21 cellular contexts compared by ENCODE assay signal in genomic region chr6:149286905-149287304, GRCh38. TPM values are rescaled to one million over a fixed set of nuclear protein-coding genes. Genes with fewer than 3 reads are reported as not detected.
A peak's percentile ranks its signal among the peaks of the same experiment; 100 is the strongest.
DNase-seq lines count a peak whose midpoint lies in the region; ATAC-seq lines count a peak whose summit lies in the region.
"Had no signal": no experiment of that assay in that cellular context is flagged by ENCODE, and none has a peak within 500 bp of the region (broad histone marks: within the 10 kb centered on the region; RNA-seq: fewer than 3 reads in every experiment).

No MANE protein-coding gene starts in this region.

- H3K36me3 Mint-ChIP-seq in activated CD4-positive, alpha-beta T cell treated with anti-CD3 and anti-CD28 coated beads, Interleukin-2, amount 10 ng/mL, durations not matched to agents 7 days and 5 days (ENCODE audit: low read depth): peaks cover 3% of the 10 kb centered on the region
- H3K36me3 Mint-ChIP-seq in activated naive CD4-positive, alpha-beta T cell treated with anti-CD3 and anti-CD28 coated beads, Interleukin-2, amount 10 ng/mL, durations not matched to agents 7 days and 5 days: no peaks in the 10 kb centered on the region
- H3K36me3 Mint-ChIP-seq in activated naive CD4-positive, alpha-beta T cell treated with anti-CD3 and anti-CD28 coated beads, Interleukin-2, amount 50 U/mL, for 72 hours: no peaks in the 10 kb centered on the region
- H3K36me3 Mint-ChIP-seq in T-helper 17 cell (ENCODE audit: low read depth): no peaks in the 10 kb centered on the region
- H3K36me3 Mint-ChIP-seq: CD4-positive, CD25-positive, alpha-beta regulatory T cell; CD8-positive, alpha-beta T cell had no signal

- no peaks in the 10 kb centered on the region for H3K9me3 ChIP-seq in T-helper 17 cell (ENCODE audit: control insufficient read depth, low read length, poor library complexity, severe bottlenecking)
- H3K9me3 ChIP-seq: BLaER1, Caco-2 had no signal

- peak overlapping the region; percentile 36 for H3K27ac Mint-ChIP-seq in activated CD4-positive, alpha-beta T cell treated with anti-CD3 and anti-CD28 coated beads, Interleukin-2, amount 10 ng/mL, durations not matched to agents 7 days and 5 days
- peak overlapping the region; percentile 62 for H3K27ac Mint-ChIP-seq in activated naive CD4-positive, alpha-beta T cell treated with anti-CD3 and anti-CD28 coated beads, Interleukin-2, amount 10 ng/mL, durations not matched to agents 7 days and 5 days
- no peak overlapping the region for H3K27ac Mint-ChIP-seq in activated naive CD4-positive, alpha-beta T cell treated with anti-CD3 and anti-CD28 coated beads, Interleukin-2, amount 50 U/mL, for 72 hours
- H3K27ac Mint-ChIP-seq in T-helper 17 cell: peak overlapping the region; percentile 34
- H3K27ac Mint-ChIP-seq: B cell; CD8-positive, alpha-beta T cell; GM23338; H9; HFFc6 had no signal

- CTCF ChIA-PET in activated CD4-positive, alpha-beta T cell treated with anti-CD3 and anti-CD28 coated beads, Interleukin-2, amount 10 ng/mL, durations not matched to agents 7 days and 5 days (lab: Charles Lee): interaction anchor here (1.0 kb wide), 1 partner anchor 11 kb away, joined by 4 read pairs; no protein-coding TSS in a partner anchor
- CTCF ChIA-PET in activated naive CD4-positive, alpha-beta T cell treated with anti-CD3 and anti-CD28 coated beads, Interleukin-2, amount 10 ng/mL, durations not matched to agents 7 days and 5 days (lab: Charles Lee): interaction anchor here (0.8 to 1.2 kb wide), 3 partner anchors 9 to 191 kb away, joined by 3 read pairs; no protein-coding TSS in a partner anchor

- H3K4me1 Mint-ChIP-seq in activated CD4-positive, alpha-beta T cell treated with anti-CD3 and anti-CD28 coated beads, Interleukin-2, amount 10 ng/mL, durations not matched to agents 7 days and 5 days: peaks cover 29% of the 10 kb centered on the region
- peaks cover 24% of the 10 kb centered on the region for H3K4me1 Mint-ChIP-seq in activated naive CD4-positive, alpha-beta T cell treated with anti-CD3 and anti-CD28 coated beads, Interleukin-2, amount 10 ng/mL, durations not matched to agents 7 days and 5 days
- H3K4me1 Mint-ChIP-seq in T-helper 17 cell: peaks cover 14% of the 10 kb centered on the region
- H3K4me1 Mint-ChIP-seq: B cell, GM23338 had no signal

- no peaks in the 10 kb centered on the region for H3K27me3 Mint-ChIP-seq in activated CD4-positive, alpha-beta T cell treated with anti-CD3 and anti-CD28 coated beads, Interleukin-2, amount 10 ng/mL, durations not matched to agents 7 days and 5 days
- no peaks in the 10 kb centered on the region for H3K27me3 Mint-ChIP-seq in activated naive CD4-positive, alpha-beta T cell treated with anti-CD3 and anti-CD28 coated beads, Interleukin-2, amount 10 ng/mL, durations not matched to agents 7 days and 5 days
- H3K27me3 Mint-ChIP-seq in T-helper 17 cell: no peaks in the 10 kb centered on the region
- H3K27me3 Mint-ChIP-seq: B cell; CD4-positive, CD25-positive, alpha-beta regulatory T cell had no signal

- no peak for DNase-seq in activated CD4-positive, alpha-beta T cell treated with anti-CD3 and anti-CD28 coated beads, Interleukin-2, amount 10 ng/mL, durations not matched to agents 7 days and 5 days
- no peak for DNase-seq in activated CD4-positive, alpha-beta T cell treated with anti-CD3 and anti-CD28 coated beads for 4 hours
- no peak for DNase-seq in activated naive CD4-positive, alpha-beta T cell treated with anti-CD3 and anti-CD28 coated beads, Interleukin-2, amount 10 ng/mL, durations not matched to agents 7 days and 5 days
- DNase-seq in activated naive CD4-positive, alpha-beta T cell treated with anti-CD3 and anti-CD28 coated beads, Interleukin-2, amount 50 U/mL, for 72 hours (ENCODE audit: low spot score in 2 of 2): no peak
- DNase-seq in T-helper 17 cell (no peak), kidney glomerular epithelial cell (lab: John Stamatoyannopoulos, UW) (no peak), DMS53 treated with DMSO at 0.1 percent for 48 hours (lab: John Stamatoyannopoulos, UW; ENCODE audit: unreplicated experiment) (no peak)
- DNase-seq: Caco-2; CD4-positive, CD25-positive, alpha-beta regulatory T cell; CD8-positive, alpha-beta T cell; DMS153; DMS79; EL; GDM1; H9; HFFc6 had no signal

- no peak for ATAC-seq in activated naive CD4-positive, alpha-beta T cell treated with anti-CD3 and anti-CD28 coated beads, Interleukin-2, amount 50 U/mL, for 72 hours
- ATAC-seq in T-helper 17 cell (no peak), HG03139 (IDR thresholded peaks at IDR 0.05; ENCODE audit: unreplicated experiment) (no peak)
- ATAC-seq: CD8-positive, alpha-beta T cell; GM23338; HCT116 had no signal

- POLR2A ChIA-PET in activated CD4-positive, alpha-beta T cell treated with anti-CD3 and anti-CD28 coated beads, Interleukin-2, amount 10 ng/mL, durations not matched to agents 7 days and 5 days (lab: Charles Lee): no interaction called here

- H3K9me3 Mint-ChIP-seq in activated CD4-positive, alpha-beta T cell treated with anti-CD3 and anti-CD28 coated beads, Interleukin-2, amount 10 ng/mL, durations not matched to agents 7 days and 5 days: peaks cover 5% of the 10 kb centered on the region
- H3K9me3 Mint-ChIP-seq in activated naive CD4-positive, alpha-beta T cell treated with anti-CD3 and anti-CD28 coated beads, Interleukin-2, amount 10 ng/mL, durations not matched to agents 7 days and 5 days: peaks cover 4% of the 10 kb centered on the region
- H3K9me3 Mint-ChIP-seq in activated naive CD4-positive, alpha-beta T cell treated with anti-CD3 and anti-CD28 coated beads, Interleukin-2, amount 50 U/mL, for 72 hours: no peaks in the 10 kb centered on the region
- H3K9me3 Mint-ChIP-seq: CD4-positive, CD25-positive, alpha-beta regulatory T cell; CD8-positive, alpha-beta T cell; GM23338; H9; HFFc6 had no signal

- H3K4me3 Mint-ChIP-seq in activated CD4-positive, alpha-beta T cell treated with anti-CD3 and anti-CD28 coated beads, Interleukin-2, amount 10 ng/mL, durations not matched to agents 7 days and 5 days: no peak overlapping the region
- H3K4me3 Mint-ChIP-seq in activated naive CD4-positive, alpha-beta T cell treated with anti-CD3 and anti-CD28 coated beads, Interleukin-2, amount 10 ng/mL, durations not matched to agents 7 days and 5 days: no peak overlapping the region
- H3K4me3 Mint-ChIP-seq in T-helper 17 cell: no peak overlapping the region
- H3K4me3 Mint-ChIP-seq: B cell; CD4-positive, CD25-positive, alpha-beta regulatory T cell; CD8-positive, alpha-beta T cell; GM23338; H9; HFFc6 had no signal

RNA-seq across cellular contexts. Expression of gene TAB2, which starts 30.6 kb away (rescaled TPM):
- 100 to 1,000 TPM; 126 to 154 TPM for total RNA-seq in activated CD4-positive, alpha-beta T cell treated with anti-CD3 and anti-CD28 coated beads, Interleukin-2, amount 10 ng/mL, durations not matched to agents 7 days and 5 days
- 10 to 100 TPM; 88.0 to 98.2 TPM for total RNA-seq in activated naive CD4-positive, alpha-beta T cell treated with anti-CD3 and anti-CD28 coated beads, Interleukin-2, amount 50 U/mL, for 72 hours
- total RNA-seq in T-helper 17 cell: 100 to 1,000 TPM; 192 to 199 TPM

Comparison
In these comparisons a context has a peak if more than half of its experiments do, and no peak if none do; other contexts are left out.
1. H3K27ac Mint-ChIP-seq: peak in activated CD4-positive, alpha-beta T cell treated with anti-CD3 and anti-CD28 coated beads, Interleukin-2, amount 10 ng/mL, durations not matched to agents 7 days and 5 days (single experiment), activated naive CD4-positive, alpha-beta T cell treated with anti-CD3 and anti-CD28 coated beads, Interleukin-2, amount 10 ng/mL, durations not matched to agents 7 days and 5 days (single experiment) and T-helper 17 cell (single experiment); none in activated naive CD4-positive, alpha-beta T cell treated with anti-CD3 and anti-CD28 coated beads, Interleukin-2, amount 50 U/mL, for 72 hours (0 of 2).